Comparison of ENCODE assay signal across 33 cellular contexts in the genomic region with DNA sequence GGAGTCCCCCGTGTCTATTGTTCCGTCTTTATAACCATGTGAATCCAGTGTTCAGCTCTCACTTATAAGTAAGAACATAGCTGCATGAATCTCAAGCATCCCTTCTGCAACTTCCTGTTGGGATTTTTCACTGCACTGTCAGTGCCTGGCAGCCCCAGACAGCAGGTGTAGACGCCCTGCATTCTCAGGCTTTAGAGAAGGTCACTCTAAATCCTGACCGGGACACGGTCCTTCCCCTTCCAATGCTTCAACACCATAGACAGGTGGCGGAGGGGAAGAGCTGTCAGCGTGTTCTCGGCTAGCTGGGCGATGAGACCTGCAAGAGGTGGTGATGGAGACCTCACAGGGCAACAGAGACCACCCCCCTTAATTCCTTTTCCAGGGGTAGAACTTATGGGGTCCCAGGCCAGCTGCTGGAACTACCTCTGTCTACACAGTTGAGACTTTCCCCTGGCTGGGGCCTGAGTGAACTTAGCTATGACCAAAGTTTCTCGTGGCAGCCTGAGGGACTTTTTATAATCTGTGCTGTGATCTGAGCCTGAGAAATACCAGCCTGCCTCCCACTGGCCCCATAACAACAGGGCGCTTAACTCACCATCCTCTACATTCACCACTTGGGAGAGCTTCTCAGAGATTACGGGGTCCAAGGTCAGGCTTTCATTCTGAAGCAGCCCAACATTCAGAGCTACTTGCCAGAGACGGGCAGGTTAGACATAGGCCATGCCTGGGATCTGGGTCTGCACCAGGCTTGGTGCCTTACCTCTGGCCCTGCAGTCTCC.
DNase-seq lines count a peak whose midpoint lies in the region; ATAC-seq, FAIRE-seq and TF ChIP-seq lines count a peak whose summit lies in the region.
"Had no signal": no experiment of that assay in that cellular context is flagged by ENCODE, and none has a peak within 500 bp of the region (broad histone marks: within the 10 kb centered on the region; RNA-seq: fewer than 3 reads in every experiment).

No MANE protein-coding gene starts in this region.

- peaks cover 2% of the 10 kb centered on the region for H3K36me3 Mint-ChIP-seq in neural progenitor cell
- H3K36me3 Mint-ChIP-seq: activated naive CD8-positive, alpha-beta T cell had no signal

- DNase-seq in D721Med (ENCODE audit: insufficient read length, low spot score) (no peak), brain microvascular endothelial cell (no peak), neural progenitor cell (ENCODE audit: low spot score) (no peak), UCSD-AML1 (lab: John Stamatoyannopoulos, UW; ENCODE audit: unreplicated experiment) (no peak), NCI-H69 (lab: John Stamatoyannopoulos, UW) (no peak)
- DNase-seq: activated CD4-positive, alpha-beta T cell treated with anti-CD3 and anti-CD28 coated beads for 4 hours; activated effector memory CD4-positive, alpha-beta T cell treated with Interleukin-2 at 50 U/mL for 16 hours; C1 segment of cervical spinal cord; Caco-2; DMS79 treated with DMSO at 0.1 percent for 48 hours; dorsolateral prefrontal cortex; Kasumi-1; midbrain; NCI-H1694; NCI-H2171; NCI-H524 treated with DMSO at 0.1 percent for 48 hours; T-helper 2 cell; uterus had no signal

- no peak overlapping the region for H3K9ac ChIP-seq in Loucy (ENCODE audit: low read depth, low read length, poor library complexity, severe bottlenecking)
- H3K9ac ChIP-seq in neural progenitor cell: no peak overlapping the region
- H3K9ac ChIP-seq: parathyroid adenoma had no signal

- peak overlapping the region; percentile 39 for H3K27ac Mint-ChIP-seq in neural progenitor cell
- H3K27ac Mint-ChIP-seq: activated naive CD8-positive, alpha-beta T cell; nephron; stimulated activated naive CD8-positive, alpha-beta T cell treated with anti-CD3 and anti-CD28 coated beads, Interleukin-15, Interleukin-2, amounts not matched to agents 100 ng/mL and 50 ng/mL, for 24 hours had no signal

- peak; percentile 41 for TF ChIP-seq CTCF in D721Med (IDR thresholded peaks at IDR 0.05; ENCODE audit: insufficient read depth, missing control alignments)
- TF ChIP-seq CTCF in Loucy (conservative IDR thresholded peaks at IDR 0.05; ENCODE audit: low read length): peak; percentile 39
- TF ChIP-seq CTCF in brain microvascular endothelial cell (IDR thresholded peaks at IDR 0.05; ENCODE audit: low read depth, low read length, missing control alignments): peak; percentile 4
- peak; percentile 25 for TF ChIP-seq CTCF in neural progenitor cell (IDR thresholded peaks at IDR 0.05)

- H3K79me2 ChIP-seq in Loucy (ENCODE audit: insufficient read depth, low read length) (no peaks in the 10 kb centered on the region), neural progenitor cell (ENCODE audit: low read depth) (no peaks in the 10 kb centered on the region)
- H3K79me2 ChIP-seq: parathyroid adenoma had no signal

- H2AFZ ChIP-seq in Loucy (ENCODE audit: low read length) (no peak overlapping the region), neural progenitor cell (replicated peaks) (no peak overlapping the region)
- H2AFZ ChIP-seq: parathyroid adenoma had no signal

- H3K9me3 Mint-ChIP-seq in neural progenitor cell: peaks cover 4% of the 10 kb centered on the region
- H3K9me3 Mint-ChIP-seq: central memory CD8-positive, alpha-beta T cell; stimulated activated naive CD8-positive, alpha-beta T cell treated with anti-CD3 and anti-CD28 coated beads, Interleukin-15, Interleukin-2, amounts not matched to agents 100 ng/mL and 50 ng/mL, for 24 hours had no signal

- H3F3A ChIP-seq in Loucy (ENCODE audit: low read depth) (no peaks in the 10 kb centered on the region), neural progenitor cell (ENCODE audit: low read depth) (peaks cover 12% of the 10 kb centered on the region)

- H3K9me3 ChIP-seq in Loucy (ENCODE audit: insufficient read depth, low read depth, low read length) (no peaks in the 10 kb centered on the region), neural progenitor cell (ENCODE audit: low read depth) (no peaks in the 10 kb centered on the region)
- H3K9me3 ChIP-seq: Caco-2, gastroesophageal sphincter, right lobe of liver, thoracic aorta, uterus had no signal

- H3K27me3 Mint-ChIP-seq in neural progenitor cell (ENCODE audit: insufficient read depth, low read depth): peaks cover 10% of the 10 kb centered on the region
- H3K27me3 Mint-ChIP-seq: activated naive CD8-positive, alpha-beta T cell; central memory CD8-positive, alpha-beta T cell had no signal

- H3K4me1 Mint-ChIP-seq in neural progenitor cell: peaks cover 29% of the 10 kb centered on the region
- H3K4me1 Mint-ChIP-seq: central memory CD8-positive, alpha-beta T cell had no signal

- no peaks in the 10 kb centered on the region for H3K4me1 ChIP-seq in Loucy (ENCODE audit: insufficient read depth, low read length, poor library complexity, severe bottlenecking)
- H3K4me1 ChIP-seq in neural progenitor cell: peaks cover 20% of the 10 kb centered on the region
- H3K4me1 ChIP-seq: Caco-2, parathyroid adenoma, right lobe of liver had no signal

- no peak overlapping the region for H3K4me3 ChIP-seq in Loucy (ENCODE audit: low read length, poor library complexity, severe bottlenecking)
- H3K4me3 ChIP-seq in brain microvascular endothelial cell (ENCODE audit: low read depth, low read length): no peak overlapping the region
- no peak overlapping the region for H3K4me3 ChIP-seq in neural progenitor cell
- H3K4me3 ChIP-seq: dorsolateral prefrontal cortex, gastroesophageal sphincter, right lobe of liver, thoracic aorta, uterus had no signal

- no peak overlapping the region for H3K4me2 ChIP-seq in Loucy (ENCODE audit: low read depth, low read length, poor library complexity, severe bottlenecking)
- no peak overlapping the region for H3K4me2 ChIP-seq in neural progenitor cell

- in situ Hi-C loops in brain microvascular endothelial cell (cut with HindIII; ENCODE audit: low pct_ligation_motif_present, low sequenced_read_pairs): no loop called here

- H3K36me3 ChIP-seq in Loucy (ENCODE audit: insufficient read depth, low read length): no peaks in the 10 kb centered on the region
- no peaks in the 10 kb centered on the region for H3K36me3 ChIP-seq in brain microvascular endothelial cell (replicated peaks)
- H3K36me3 ChIP-seq in neural progenitor cell: no peaks in the 10 kb centered on the region
- H3K36me3 ChIP-seq: gastroesophageal sphincter, right lobe of liver, thoracic aorta, uterus had no signal

- H4K20me1 ChIP-seq in Loucy (ENCODE audit: insufficient read depth, low read length, poor library complexity, severe bottlenecking) (no peaks in the 10 kb centered on the region), neural progenitor cell (ENCODE audit: low read depth) (no peaks in the 10 kb centered on the region)

- H3K4me3 Mint-ChIP-seq in neural progenitor cell: no peak overlapping the region
- H3K4me3 Mint-ChIP-seq: activated naive CD8-positive, alpha-beta T cell; central memory CD8-positive, alpha-beta T cell; nephron; stimulated activated naive CD8-positive, alpha-beta T cell treated with anti-CD3 and anti-CD28 coated beads, Interleukin-15, Interleukin-2, amounts not matched to agents 100 ng/mL and 50 ng/mL, for 24 hours had no signal

- ATAC-seq in HG02610 (IDR thresholded peaks at IDR 0.05; ENCODE audit: unreplicated experiment) (no peak), GM18520 (IDR thresholded peaks at IDR 0.05; ENCODE audit: unreplicated experiment) (no peak)
- ATAC-seq: gastroesophageal sphincter, HepG2, right lobe of liver had no signal

- no peaks in the 10 kb centered on the region for H3K9me2 ChIP-seq in Loucy (replicated peaks; ENCODE audit: low read depth, low read length)

- H3K27ac ChIP-seq in brain microvascular endothelial cell (no peak overlapping the region), neural progenitor cell (no peak overlapping the region)
- H3K27ac ChIP-seq: dorsolateral prefrontal cortex, gastroesophageal sphincter, parathyroid adenoma, right lobe of liver, thoracic aorta, uterus had no signal

- H3K27me3 ChIP-seq in Loucy (ENCODE audit: insufficient read depth, low read length, poor library complexity, severe bottlenecking): no peaks in the 10 kb centered on the region
- H3K27me3 ChIP-seq in brain microvascular endothelial cell (replicated peaks): no peaks in the 10 kb centered on the region
- H3K27me3 ChIP-seq in neural progenitor cell: no peaks in the 10 kb centered on the region
- H3K27me3 ChIP-seq: dorsolateral prefrontal cortex, gastroesophageal sphincter, right lobe of liver, uterus had no signal

- no peak for FAIRE-seq in D721Med (lab: Jason Lieb, UNC)
- FAIRE-seq: endothelial cell of umbilical vein, HepG2, islet of Langerhans, RCC 7860 had no signal
